In genomic region chr18:71011389-71011788, GRCh38 we compare ENCODE assay signal across 25 cellular contexts.
DNase-seq lines count a peak whose midpoint lies in the region; ATAC-seq and TF ChIP-seq lines count a peak whose summit lies in the region.
"Had no signal": no experiment of that assay in that cellular context is flagged by ENCODE, and none has a peak within 500 bp of the region (broad histone marks: within the 10 kb centered on the region; RNA-seq: fewer than 3 reads in every experiment).

No MANE protein-coding gene starts in this region.

- H3K4me2 ChIP-seq in OCI-LY3 (ENCODE audit: low read length): peak overlapping the region; percentile 13; the same call in 1 of the 2 replicates

- no peaks in the 10 kb centered on the region for H4K20me1 ChIP-seq in OCI-LY3 (ENCODE audit: insufficient read depth, low read length)

- intact Hi-C loops in left ventricle myocardium superior (cut with micrococcal nuclease) (no loop called here), lower leg skin (cut with DNase I; ENCODE audit: low total_unique reads) (no loop called here)

- no peaks in the 10 kb centered on the region for H3K9me3 Mint-ChIP-seq in T-helper 2 cell treated with Interferon-gamma antibody and Interleukin-4, amounts not matched to agents 5 μg/mL and 100 μg/mL, for 36 hours
- H3K9me3 Mint-ChIP-seq: activated CD4-positive, alpha-beta memory T cell treated with anti-CD3 and anti-CD28 coated beads, Interleukin-2, amount 10 ng/mL, durations not matched to agents 7 days and 5 days; activated naive CD4-positive, alpha-beta T cell treated with anti-CD3 and anti-CD28 coated beads, Interleukin-2, amount 10 ng/mL, durations not matched to agents 7 days and 5 days; stimulated activated naive CD8-positive, alpha-beta T cell treated with anti-CD3 and anti-CD28 coated beads, Interleukin-15, amount 100 ng/mL, for 72 hours had no signal

- DNase-seq in cerebellum (ENCODE audit: low spot score): no peak
- DNase-seq in left ventricle myocardium superior: no peak
- DNase-seq in T-helper 2 cell treated with Interferon-gamma antibody and Interleukin-4, amounts not matched to agents 5 μg/mL and 100 μg/mL, for 36 hours (ENCODE audit: low spot score): no peak
- no peak for DNase-seq in lower leg skin (ENCODE audit: low spot score in 2 of 2)
- DNase-seq: activated CD4-positive, alpha-beta memory T cell treated with anti-CD3 and anti-CD28 coated beads, Interleukin-2, amount 10 ng/mL, durations not matched to agents 7 days and 5 days; activated naive CD4-positive, alpha-beta T cell treated with anti-CD3 and anti-CD28 coated beads, Interleukin-2, amount 10 ng/mL, durations not matched to agents 7 days and 5 days; Caco-2; cerebellar nuclear complex; effector CD8-positive, alpha-beta T cell; glutamatergic neuron; left ventricle myocardium inferior; NCI-H1930; NCI-H226; Peyer's patch; psoas muscle; stimulated activated naive CD8-positive, alpha-beta T cell treated with anti-CD3 and anti-CD28 coated beads, Interleukin-15, amount 100 ng/mL, for 72 hours; transverse colon had no signal

- no peaks in the 10 kb centered on the region for H3K36me3 Mint-ChIP-seq in T-helper 2 cell treated with Interferon-gamma antibody and Interleukin-4, amounts not matched to agents 5 μg/mL and 100 μg/mL, for 36 hours (ENCODE audit: low read depth)
- H3K36me3 Mint-ChIP-seq: activated naive CD4-positive, alpha-beta T cell treated with anti-CD3 and anti-CD28 coated beads, Interleukin-2, amount 10 ng/mL, durations not matched to agents 7 days and 5 days had no signal

- no peaks in the 10 kb centered on the region for H3K79me2 ChIP-seq in OCI-LY3 (ENCODE audit: low read length)

- peak; percentile 96 for ATAC-seq in GM18870 (IDR thresholded peaks at IDR 0.05; ENCODE audit: unreplicated experiment)
- ATAC-seq in GM21717 (IDR thresholded peaks at IDR 0.05; ENCODE audit: unreplicated experiment): peak; percentile 84
- ATAC-seq in HG03045 (IDR thresholded peaks at IDR 0.05; ENCODE audit: unreplicated experiment): peak; percentile 42
- ATAC-seq in left ventricle myocardium superior: no peak
- ATAC-seq: HCT116; psoas muscle; stimulated activated naive CD8-positive, alpha-beta T cell treated with anti-CD3 and anti-CD28 coated beads, Interleukin-15, amount 100 ng/mL, for 72 hours; WTC11 had no signal

- no peaks in the 10 kb centered on the region for H3K9me3 ChIP-seq in OCI-LY3 (ENCODE audit: insufficient read depth, low read length)
- H3K9me3 ChIP-seq: Caco-2, Peyer's patch, psoas muscle, SJSA1, transverse colon had no signal

- H3K4me3 Mint-ChIP-seq in T-helper 2 cell treated with Interferon-gamma antibody and Interleukin-4, amounts not matched to agents 5 μg/mL and 100 μg/mL, for 36 hours: no peak overlapping the region
- H3K4me3 Mint-ChIP-seq: activated CD4-positive, alpha-beta memory T cell treated with anti-CD3 and anti-CD28 coated beads, Interleukin-2, amount 10 ng/mL, durations not matched to agents 7 days and 5 days; activated naive CD4-positive, alpha-beta T cell treated with anti-CD3 and anti-CD28 coated beads, Interleukin-2, amount 10 ng/mL, durations not matched to agents 7 days and 5 days; stimulated activated naive CD8-positive, alpha-beta T cell treated with anti-CD3 and anti-CD28 coated beads, Interleukin-15, amount 100 ng/mL, for 72 hours; WTC11 had no signal

- H3K4me1 Mint-ChIP-seq in T-helper 2 cell treated with Interferon-gamma antibody and Interleukin-4, amounts not matched to agents 5 μg/mL and 100 μg/mL, for 36 hours (ENCODE audit: low read depth): no peaks in the 10 kb centered on the region
- H3K4me1 Mint-ChIP-seq: activated CD4-positive, alpha-beta memory T cell treated with anti-CD3 and anti-CD28 coated beads, Interleukin-2, amount 10 ng/mL, durations not matched to agents 7 days and 5 days; activated naive CD4-positive, alpha-beta T cell treated with anti-CD3 and anti-CD28 coated beads, Interleukin-2, amount 10 ng/mL, durations not matched to agents 7 days and 5 days; stimulated activated naive CD8-positive, alpha-beta T cell treated with anti-CD3 and anti-CD28 coated beads, Interleukin-15, amount 100 ng/mL, for 72 hours; WTC11 had no signal

- TF ChIP-seq CTCF in OCI-LY3 (IDR thresholded peaks at IDR 0.05; ENCODE audit: low read depth, low read length): no peak
- TF ChIP-seq CTCF in lower leg skin (IDR thresholded peaks at IDR 0.05): no peak

- 63 to 65% methylated on average over 2 of the region's 2 CpGs for WGBS in lower leg skin, 2 donors

- no peak for TF ChIP-seq POLR2A in lower leg skin (IDR thresholded peaks at IDR 0.05)

- no peaks in the 10 kb centered on the region for H3K27me3 Mint-ChIP-seq in T-helper 2 cell treated with Interferon-gamma antibody and Interleukin-4, amounts not matched to agents 5 μg/mL and 100 μg/mL, for 36 hours (ENCODE audit: low read depth)
- H3K27me3 Mint-ChIP-seq: activated CD4-positive, alpha-beta memory T cell treated with anti-CD3 and anti-CD28 coated beads, Interleukin-2, amount 10 ng/mL, durations not matched to agents 7 days and 5 days; activated naive CD4-positive, alpha-beta T cell treated with anti-CD3 and anti-CD28 coated beads, Interleukin-2, amount 10 ng/mL, durations not matched to agents 7 days and 5 days; stimulated activated naive CD8-positive, alpha-beta T cell treated with anti-CD3 and anti-CD28 coated beads, Interleukin-15, amount 100 ng/mL, for 72 hours had no signal

- peak overlapping the region; percentile 49 for H2AFZ ChIP-seq in OCI-LY3 (ENCODE audit: low read depth, low read length)

- no peaks in the 10 kb centered on the region for H3K36me3 ChIP-seq in OCI-LY3 (replicated peaks; ENCODE audit: low read depth, low read length)
- H3K36me3 ChIP-seq: left ventricle myocardium inferior, Peyer's patch, SJSA1, transverse colon had no signal

- H3K4me3 ChIP-seq in OCI-LY3 (ENCODE audit: low read length): no peak overlapping the region
- no peak overlapping the region for H3K4me3 ChIP-seq in lower leg skin (ENCODE audit: low read depth, poor library complexity, severe bottlenecking)
- H3K4me3 ChIP-seq: left ventricle myocardium inferior, Peyer's patch, psoas muscle, SJSA1, skin epidermis, transverse colon had no signal

- H3K4me1 ChIP-seq in OCI-LY3 (ENCODE audit: low read length): peaks cover 15% of the 10 kb centered on the region
- H3K4me1 ChIP-seq: Caco-2, left ventricle myocardium inferior, Peyer's patch, psoas muscle, SJSA1, transverse colon had no signal

- H3K27ac Mint-ChIP-seq in T-helper 2 cell treated with Interferon-gamma antibody and Interleukin-4, amounts not matched to agents 5 μg/mL and 100 μg/mL, for 36 hours: no peak overlapping the region
- H3K27ac Mint-ChIP-seq: activated CD4-positive, alpha-beta memory T cell treated with anti-CD3 and anti-CD28 coated beads, Interleukin-2, amount 10 ng/mL, durations not matched to agents 7 days and 5 days; activated naive CD4-positive, alpha-beta T cell treated with anti-CD3 and anti-CD28 coated beads, Interleukin-2, amount 10 ng/mL, durations not matched to agents 7 days and 5 days; stimulated activated naive CD8-positive, alpha-beta T cell treated with anti-CD3 and anti-CD28 coated beads, Interleukin-15, amount 100 ng/mL, for 72 hours; WTC11 had no signal

- no peaks in the 10 kb centered on the region for H3K27me3 ChIP-seq in OCI-LY3 (ENCODE audit: low read depth, low read length)
- H3K27me3 ChIP-seq: Peyer's patch, SJSA1, transverse colon had no signal

- no peak overlapping the region for H3K27ac ChIP-seq in OCI-LY3 (ENCODE audit: low read length)
- H3K27ac ChIP-seq: left ventricle myocardium inferior, Peyer's patch, psoas muscle, SJSA1, skin epidermis, transverse colon had no signal

- H3K9ac ChIP-seq in OCI-LY3 (ENCODE audit: low read length): no peak overlapping the region
